ENCODE assay signal across 9 cellular contexts in the genomic region with DNA sequence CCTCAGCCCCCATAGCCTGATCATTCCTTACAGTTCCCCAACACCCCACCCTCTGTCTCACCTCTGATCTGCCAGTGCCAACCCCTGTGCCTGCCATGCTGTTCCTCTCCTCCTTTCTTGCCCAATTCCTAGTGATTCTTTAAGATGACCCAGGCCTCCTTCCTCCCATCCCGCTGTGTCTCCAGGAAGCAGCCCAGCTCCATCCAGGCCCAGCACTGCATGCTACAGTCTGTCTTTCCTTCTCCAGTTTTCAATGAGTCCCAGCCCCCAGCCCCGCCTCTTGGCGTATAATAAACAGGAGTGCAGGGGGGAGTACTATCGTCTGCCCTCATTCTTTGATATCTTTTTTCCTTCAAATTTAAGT. TPM values are rescaled to one million over a fixed set of nuclear protein-coding genes. Genes with fewer than 3 reads are reported as not detected.
DNase-seq lines count a peak whose midpoint lies in the region; ATAC-seq and FAIRE-seq lines count a peak whose summit lies in the region.
"Had no signal": no experiment of that assay in that cellular context is flagged by ENCODE, and none has a peak within 500 bp of the region (broad histone marks: within the 10 kb centered on the region; RNA-seq: fewer than 3 reads in every experiment).

No MANE protein-coding gene starts in this region.

- no peaks in the 10 kb centered on the region; the same call in 1 of the 2 replicates for H3K4me1 ChIP-seq in iPS-20b (ENCODE audit: insufficient read depth, low read length)

- no peaks in the 10 kb centered on the region for H3K36me3 ChIP-seq in iPS-20b (ENCODE audit: insufficient read depth, low read depth, low read length)

- H3K36me3 Mint-ChIP-seq in activated CD4-positive, alpha-beta T cell treated with anti-CD3 and anti-CD28 coated beads for 36 hours (ENCODE audit: low read depth) = peaks cover 21% of the 10 kb centered on the region
- H3K36me3 Mint-ChIP-seq in activated CD4-positive, alpha-beta memory T cell treated with anti-CD3 and anti-CD28 coated beads, Interleukin-2, amount 10 ng/mL, durations not matched to agents 7 days and 5 days (ENCODE audit: low read depth) = peaks cover 28% of the 10 kb centered on the region

- peak overlapping the region; percentile 67 for H3K4me3 ChIP-seq in iPS-20b (ENCODE audit: low read length)

- POLR2A ChIA-PET in activated CD4-positive, alpha-beta T cell treated with anti-CD3 and anti-CD28 coated beads for 36 hours (lab: Charles Lee) = no interaction called here
- POLR2A ChIA-PET in activated CD4-positive, alpha-beta memory T cell treated with anti-CD3 and anti-CD28 coated beads, Interleukin-2, amount 10 ng/mL, durations not matched to agents 7 days and 5 days (lab: Charles Lee) = interaction anchor here (1.2 to 3.4 kb wide), 10 partner anchors 9 to 70 kb away, joined by 4 to 21 read pairs (median 9); partner anchors contain the start of genes EHBP1L1, PCNX3 and ZNRD2

- no peaks in the 10 kb centered on the region for H3K9me3 Mint-ChIP-seq in activated CD4-positive, alpha-beta T cell treated with anti-CD3 and anti-CD28 coated beads for 36 hours (ENCODE audit: low read depth)
- H3K9me3 Mint-ChIP-seq in activated CD4-positive, alpha-beta memory T cell treated with anti-CD3 and anti-CD28 coated beads, Interleukin-2, amount 10 ng/mL, durations not matched to agents 7 days and 5 days = no peaks in the 10 kb centered on the region
- no peaks in the 10 kb centered on the region for H3K9me3 Mint-ChIP-seq in stimulated activated naive CD8-positive, alpha-beta T cell treated with anti-CD3 and anti-CD28 coated beads, Interleukin-15, amount 100 ng/mL, for 72 hours

- intact Hi-C loops in activated CD4-positive, alpha-beta T cell treated with anti-CD3 and anti-CD28 coated beads for 36 hours (cut with DNase I, micrococcal nuclease) = loop anchor here in 1 of 2 experiments (1.0 kb wide), 5 partner anchors 21 to 373 kb away; partner anchors contain the start of genes C11orf68, DRAP1, PCNX3 and SCYL1

- no peak overlapping the region for H3K9ac ChIP-seq in iPS-20b (ENCODE audit: low read depth, low read length)

- peak overlapping the region; percentile 72 for H3K4me3 Mint-ChIP-seq in activated CD4-positive, alpha-beta T cell treated with anti-CD3 and anti-CD28 coated beads for 36 hours
- peak overlapping the region; percentile 73 for H3K4me3 Mint-ChIP-seq in activated CD4-positive, alpha-beta memory T cell treated with anti-CD3 and anti-CD28 coated beads, Interleukin-2, amount 10 ng/mL, durations not matched to agents 7 days and 5 days
- peak overlapping the region; percentile 40 to 85 for H3K4me3 Mint-ChIP-seq in stimulated activated naive CD8-positive, alpha-beta T cell treated with anti-CD3 and anti-CD28 coated beads, Interleukin-15, amount 100 ng/mL, for 72 hours

- H3K27ac ChIP-seq in iPS-20b (ENCODE audit: low read length) = no peak overlapping the region
- H3K27ac ChIP-seq: epithelial cell of prostate had no signal

- H3K9me3 ChIP-seq in iPS-20b (ENCODE audit: insufficient read depth, low read depth, low read length) = no peaks in the 10 kb centered on the region

- FAIRE-seq in RCC 7860 (lab: Jason Lieb, UNC) = no peak

- peak overlapping the region; percentile 87 for H3K27ac Mint-ChIP-seq in activated CD4-positive, alpha-beta T cell treated with anti-CD3 and anti-CD28 coated beads for 36 hours
- H3K27ac Mint-ChIP-seq in activated CD4-positive, alpha-beta memory T cell treated with anti-CD3 and anti-CD28 coated beads, Interleukin-2, amount 10 ng/mL, durations not matched to agents 7 days and 5 days = peak overlapping the region; percentile 82
- peak overlapping the region in 1 of 2 donors; percentile 29 for H3K27ac Mint-ChIP-seq in stimulated activated naive CD8-positive, alpha-beta T cell treated with anti-CD3 and anti-CD28 coated beads, Interleukin-15, amount 100 ng/mL, for 72 hours

- ATAC-seq in activated CD4-positive, alpha-beta T cell treated with anti-CD3 and anti-CD28 coated beads for 36 hours = peak; percentile 2
- ATAC-seq in stimulated activated naive CD8-positive, alpha-beta T cell treated with anti-CD3 and anti-CD28 coated beads, Interleukin-15, amount 100 ng/mL, for 72 hours = no peak
- ATAC-seq in HG02970 (IDR thresholded peaks at IDR 0.05; ENCODE audit: low FRiP score, unreplicated experiment) (no peak), HG02973 (IDR thresholded peaks at IDR 0.05; ENCODE audit: unreplicated experiment) (no peak)

- DNase-seq in activated CD4-positive, alpha-beta T cell treated with anti-CD3 and anti-CD28 coated beads for 36 hours = no peak
- DNase-seq in activated CD4-positive, alpha-beta T cell treated with anti-CD3 and anti-CD28 coated beads for 4 hours = no peak
- no peak for DNase-seq in activated CD4-positive, alpha-beta memory T cell treated with anti-CD3 and anti-CD28 coated beads, Interleukin-2, amount 10 ng/mL, durations not matched to agents 7 days and 5 days
- DNase-seq in stimulated activated naive CD8-positive, alpha-beta T cell treated with anti-CD3 and anti-CD28 coated beads, Interleukin-15, amount 100 ng/mL, for 72 hours = no peak
- DNase-seq in RCC 7860 (ENCODE audit: low spot score) = no peak

- peaks cover 91% of the 10 kb centered on the region for H3K27me3 ChIP-seq in iPS-20b (ENCODE audit: insufficient read depth, low read length)

- H3K4me1 Mint-ChIP-seq in activated CD4-positive, alpha-beta T cell treated with anti-CD3 and anti-CD28 coated beads for 36 hours = peaks cover 48% of the 10 kb centered on the region
- peaks cover 53% of the 10 kb centered on the region for H3K4me1 Mint-ChIP-seq in activated CD4-positive, alpha-beta memory T cell treated with anti-CD3 and anti-CD28 coated beads, Interleukin-2, amount 10 ng/mL, durations not matched to agents 7 days and 5 days
- peaks cover 64% of the 10 kb centered on the region for H3K4me1 Mint-ChIP-seq in stimulated activated naive CD8-positive, alpha-beta T cell treated with anti-CD3 and anti-CD28 coated beads, Interleukin-15, amount 100 ng/mL, for 72 hours

- H3K27me3 Mint-ChIP-seq in activated CD4-positive, alpha-beta T cell treated with anti-CD3 and anti-CD28 coated beads for 36 hours = no peaks in the 10 kb centered on the region
- no peaks in the 10 kb centered on the region for H3K27me3 Mint-ChIP-seq in activated CD4-positive, alpha-beta memory T cell treated with anti-CD3 and anti-CD28 coated beads, Interleukin-2, amount 10 ng/mL, durations not matched to agents 7 days and 5 days
- no peaks in the 10 kb centered on the region for H3K27me3 Mint-ChIP-seq in stimulated activated naive CD8-positive, alpha-beta T cell treated with anti-CD3 and anti-CD28 coated beads, Interleukin-15, amount 100 ng/mL, for 72 hours

- CTCF ChIA-PET in activated CD4-positive, alpha-beta T cell treated with anti-CD3 and anti-CD28 coated beads for 36 hours (lab: Charles Lee) = interaction anchor here (0.8 to 3.0 kb wide), 6 partner anchors 16 to 193 kb away, joined by 3 to 16 read pairs (median 5); partner anchors contain the start of genes FAM89B and ZNRD2
- CTCF ChIA-PET in activated CD4-positive, alpha-beta memory T cell treated with anti-CD3 and anti-CD28 coated beads, Interleukin-2, amount 10 ng/mL, durations not matched to agents 7 days and 5 days (lab: Charles Lee) = interaction anchor here (0.6 to 1.7 kb wide), 6 partner anchors 16 to 1214 kb away, joined by 3 to 12 read pairs (median 4); partner anchors contain the start of genes EHBP1L1 and KAT5

RNA-seq across cellular contexts. Expression of gene LTBP3, which starts 12.3 kb away (rescaled TPM):
- total RNA-seq in activated CD4-positive, alpha-beta T cell treated with anti-CD3 and anti-CD28 coated beads for 36 hours = 10 to 100 TPM; 57.8 to 72.7 TPM
- 10 to 100 TPM; 55.4 to 60.0 TPM for total RNA-seq in activated CD4-positive, alpha-beta memory T cell treated with anti-CD3 and anti-CD28 coated beads, Interleukin-2, amount 10 ng/mL, durations not matched to agents 7 days and 5 days

RNA-seq across cellular contexts. Expression of gene SCYL1, which starts 21.0 kb away (rescaled TPM):
- total RNA-seq in activated CD4-positive, alpha-beta T cell treated with anti-CD3 and anti-CD28 coated beads for 36 hours = 10 to 100 TPM; 66.5 to 78.8 TPM
- 10 to 100 TPM; 56.9 to 58.5 TPM for total RNA-seq in activated CD4-positive, alpha-beta memory T cell treated with anti-CD3 and anti-CD28 coated beads, Interleukin-2, amount 10 ng/mL, durations not matched to agents 7 days and 5 days

RNA-seq across cellular contexts. Expression of gene ZNRD2, which starts 24.4 kb away (rescaled TPM):
- total RNA-seq in activated CD4-positive, alpha-beta T cell treated with anti-CD3 and anti-CD28 coated beads for 36 hours = 10 to 100 TPM; 50.7 to 56.4 TPM
- 10 to 100 TPM; 25.3 to 27.8 TPM for total RNA-seq in activated CD4-positive, alpha-beta memory T cell treated with anti-CD3 and anti-CD28 coated beads, Interleukin-2, amount 10 ng/mL, durations not matched to agents 7 days and 5 days

RNA-seq across cellular contexts. Expression of gene FAM89B, which starts 26.5 kb away (rescaled TPM):
- total RNA-seq in activated CD4-positive, alpha-beta T cell treated with anti-CD3 and anti-CD28 coated beads for 36 hours = 10 to 100 TPM; 12.8 to 22.7 TPM
- total RNA-seq in activated CD4-positive, alpha-beta memory T cell treated with anti-CD3 and anti-CD28 coated beads, Interleukin-2, amount 10 ng/mL, durations not matched to agents 7 days and 5 days = 10 to 100 TPM; 45.6 to 48.0 TPM

RNA-seq across cellular contexts. Expression of gene EHBP1L1, which starts 30.0 kb away (rescaled TPM):
- 10 to 100 TPM; 88.3 to 98.8 TPM for total RNA-seq in activated CD4-positive, alpha-beta T cell treated with anti-CD3 and anti-CD28 coated beads for 36 hours
- total RNA-seq in activated CD4-positive, alpha-beta memory T cell treated with anti-CD3 and anti-CD28 coated beads, Interleukin-2, amount 10 ng/mL, durations not matched to agents 7 days and 5 days = 100 to 1,000 TPM; 118 to 119 TPM
